17 cellular contexts compared by ENCODE assay signal in genomic region chr18:13180614-13181375, GRCh38. TPM values are rescaled to one million over a fixed set of nuclear protein-coding genes. Genes with fewer than 3 reads are reported as not detected.
DNase-seq lines count a peak whose midpoint lies in the region; ATAC-seq, FAIRE-seq and TF ChIP-seq lines count a peak whose summit lies in the region.
"Had no signal": no experiment of that assay in that cellular context is flagged by ENCODE, and none has a peak within 500 bp of the region (broad histone marks: within the 10 kb centered on the region; RNA-seq: fewer than 3 reads in every experiment).

No MANE protein-coding gene starts in this region.

- no peaks in the 10 kb centered on the region for H3K9me3 Mint-ChIP-seq in activated CD4-positive, alpha-beta T cell treated with anti-CD3 and anti-CD28 coated beads, Interleukin-2, amount 10 ng/mL, durations not matched to agents 24 days and 14 days
- H3K9me3 Mint-ChIP-seq: CD8-positive, alpha-beta memory T cell had no signal

- peaks cover 26% of the 10 kb centered on the region for H3K4me1 Mint-ChIP-seq in activated CD4-positive, alpha-beta T cell treated with anti-CD3 and anti-CD28 coated beads, Interleukin-2, amount 10 ng/mL, durations not matched to agents 24 days and 14 days

- no peak overlapping the region for H3K4me3 Mint-ChIP-seq in activated CD4-positive, alpha-beta T cell treated with anti-CD3 and anti-CD28 coated beads, Interleukin-2, amount 10 ng/mL, durations not matched to agents 24 days and 14 days
- H3K4me3 Mint-ChIP-seq: CD8-positive, alpha-beta memory T cell had no signal

- H3K4me3 ChIP-seq in NT2/D1 (ENCODE audit: insufficient read length, low read depth) (no peak overlapping the region), hepatocyte (no peak overlapping the region), left lung (no peak overlapping the region)
- H3K4me3 ChIP-seq: BLaER1 had no signal

- no peak overlapping the region for H2AFZ ChIP-seq in hepatocyte

- no peaks in the 10 kb centered on the region for H3K36me3 Mint-ChIP-seq in activated CD4-positive, alpha-beta T cell treated with anti-CD3 and anti-CD28 coated beads, Interleukin-2, amount 10 ng/mL, durations not matched to agents 24 days and 14 days (ENCODE audit: low read depth)
- H3K36me3 Mint-ChIP-seq: CD8-positive, alpha-beta memory T cell had no signal

- no peaks in the 10 kb centered on the region for H3K9me2 ChIP-seq in hepatocyte (replicated peaks; ENCODE audit: insufficient read depth)

- peak; percentile 80 for FAIRE-seq in urothelium cell line (lab: Jason Lieb, UNC)
- FAIRE-seq: A204.1, G401.6 had no signal

- POLR2A ChIA-PET in RWPE1 (lab: Yijun Ruan, JAX; ENCODE audit: low non-redundant PET), result no interaction called here

- TF ChIP-seq CTCF in hepatocyte (IDR thresholded peaks at IDR 0.05; ENCODE audit: poor library complexity) (no peak), left lung (IDR thresholded peaks at IDR 0.05) (no peak), RWPE1 (conservative IDR thresholded peaks at IDR 0.05; ENCODE audit: low read depth) (no peak)

- intact Hi-C loops in activated CD4-positive, alpha-beta T cell treated with anti-CD3 and anti-CD28 coated beads, Interleukin-2, amount 10 ng/mL, durations not matched to agents 24 days and 14 days (cut with micrococcal nuclease), result no loop called here
- intact Hi-C loops in left lung (cut with DNase I), result no loop called here

- no peak overlapping the region for H3K4me2 ChIP-seq in hepatocyte
- H3K4me2 ChIP-seq: BLaER1 had no signal

- peaks cover 17% of the 10 kb centered on the region for H3K27me3 Mint-ChIP-seq in activated CD4-positive, alpha-beta T cell treated with anti-CD3 and anti-CD28 coated beads, Interleukin-2, amount 10 ng/mL, durations not matched to agents 24 days and 14 days

- WGBS in hepatocyte (ENCODE audit: low lambda C conversion rate, missing lambda C conversion rate), result 54% methylated on average over 6 of the region's 6 CpGs

- no peak overlapping the region for H3K9ac ChIP-seq in NT2/D1 (ENCODE audit: insufficient read length, low read depth)
- H3K9ac ChIP-seq: BLaER1 had no signal

- no peak for DNase-seq in activated CD4-positive, alpha-beta T cell treated with anti-CD3 and anti-CD28 coated beads, Interleukin-2, amount 10 ng/mL, durations not matched to agents 24 days and 14 days
- no peak for DNase-seq in activated CD4-positive, alpha-beta T cell treated with anti-CD3 and anti-CD28 coated beads for 1 hour
- DNase-seq in NT2/D1 (ENCODE audit: low read depth, low spot score) (peak; percentile 11), hepatocyte (ENCODE audit: low spot score) (peak; percentile 32), urothelium cell line (ENCODE audit: low spot score) (no peak), left lung (no peak), RWPE1 (ENCODE audit: low spot score) (no peak), KG1 (lab: John Stamatoyannopoulos, UW) (no peak)
- DNase-seq: CD8-positive, alpha-beta memory T cell; DMS79 treated with DMSO at 0.1 percent for 48 hours; Kasumi-1; NCI-H1930; NCI-H526; SIG-M5 had no signal

- peaks cover 4% of the 10 kb centered on the region for H3K4me1 ChIP-seq in NT2/D1 (ENCODE audit: insufficient read depth, insufficient read length)
- H3K4me1 ChIP-seq in hepatocyte (ENCODE audit: insufficient read depth), result peaks cover 11% of the 10 kb centered on the region
- no peaks in the 10 kb centered on the region for H3K4me1 ChIP-seq in left lung

- H3K9me3 ChIP-seq in NT2/D1 (ENCODE audit: insufficient read depth, low read length) (peaks cover 11% of the 10 kb centered on the region; the same call in 1 of the 2 replicates), hepatocyte (ENCODE audit: low read depth) (no peaks in the 10 kb centered on the region), left lung (no peaks in the 10 kb centered on the region)
- H3K9me3 ChIP-seq: BLaER1 had no signal

- H3K27me3 ChIP-seq in NT2/D1 (ENCODE audit: insufficient read depth, insufficient read length) (peaks cover 4% of the 10 kb centered on the region), hepatocyte (no peaks in the 10 kb centered on the region), left lung (no peaks in the 10 kb centered on the region)
- H3K27me3 ChIP-seq: BLaER1 had no signal

- H3K27ac ChIP-seq in hepatocyte (peak overlapping the region; percentile 82), left lung (no peak overlapping the region), RWPE1 (no peak overlapping the region)
- H3K27ac ChIP-seq: BLaER1 had no signal

- ATAC-seq in left lung, result no peak

- no peaks in the 10 kb centered on the region for H4K20me1 ChIP-seq in hepatocyte (ENCODE audit: insufficient read depth, poor library complexity, severe bottlenecking)
- H4K20me1 ChIP-seq: BLaER1 had no signal

- H3K27ac Mint-ChIP-seq in activated CD4-positive, alpha-beta T cell treated with anti-CD3 and anti-CD28 coated beads, Interleukin-2, amount 10 ng/mL, durations not matched to agents 24 days and 14 days, result peak overlapping the region; percentile 3
- H3K27ac Mint-ChIP-seq: CD8-positive, alpha-beta memory T cell had no signal

- CTCF ChIA-PET in RWPE1 (lab: Yijun Ruan, JAX), result interaction anchor here (0.6 kb wide), 1 partner anchor 255 kb away, joined by 3 read pairs; no protein-coding TSS in a partner anchor

- H3K79me2 ChIP-seq in hepatocyte, result no peaks in the 10 kb centered on the region

- H3K36me3 ChIP-seq in NT2/D1 (ENCODE audit: insufficient read depth, insufficient read length, low read length) (no peaks in the 10 kb centered on the region), hepatocyte (replicated peaks; ENCODE audit: insufficient read depth, low read depth) (no peaks in the 10 kb centered on the region), left lung (no peaks in the 10 kb centered on the region)
- H3K36me3 ChIP-seq: BLaER1 had no signal

RNA-seq across cellular contexts. Expression of gene LDLRAD4, which starts 37.8 kb away (rescaled TPM):
- 35.6 and 36.5 TPM in 2 replicates for total RNA-seq in activated CD4-positive, alpha-beta T cell treated with anti-CD3 and anti-CD28 coated beads, Interleukin-2, amount 10 ng/mL, durations not matched to agents 24 days and 14 days
- total RNA-seq in hepatocyte, result 13.3 and 15.1 TPM in 2 replicates
- polyA plus RNA-seq in hepatocyte, result 17.5 and 29.0 TPM in 2 replicates
- 10 to 100 TPM; 22.6 to 26.6 TPM for total RNA-seq in left lung

Comparison
In these comparisons a context has a peak if more than half of its experiments do, and no peak if none do; other contexts are left out.
1. DNase-seq: peak in NT2/D1 (single experiment) and hepatocyte (single experiment); none in activated CD4-positive, alpha-beta T cell treated with anti-CD3 and anti-CD28 coated beads, Interleukin-2, amount 10 ng/mL, durations not matched to agents 24 days and 14 days (single experiment), activated CD4-positive, alpha-beta T cell treated with anti-CD3 and anti-CD28 coated beads for 1 hour (single experiment), urothelium cell line (single experiment), left lung (0 of 2), RWPE1 (single experiment) and KG1 (single experiment).